Comparison of ENCODE assay signal across 8 cellular contexts in genomic region chr6:31070711-31071197, GRCh38.
A peak's percentile ranks its signal among the peaks of the same experiment; 100 is the strongest.
DNase-seq lines count a peak whose midpoint lies in the region; ATAC-seq, FAIRE-seq and TF ChIP-seq lines count a peak whose summit lies in the region.

No MANE protein-coding gene starts in this region.

- H3K27ac ChIP-seq in WERI-Rb-1 = no peak overlapping the region

- H3K27me3 ChIP-seq in WERI-Rb-1 (ENCODE audit: insufficient read depth, low read depth, severe bottlenecking) = no peaks in the 10 kb centered on the region

- peak; percentile 93 for TF ChIP-seq CTCF in WERI-Rb-1 (IDR thresholded peaks at IDR 0.05; ENCODE audit: low read depth, low read length)

- H3K4me3 ChIP-seq in WERI-Rb-1 (ENCODE audit: low read depth, low read length) = no peak overlapping the region

- no peaks in the 10 kb centered on the region for H3K9me3 ChIP-seq in WERI-Rb-1 (ENCODE audit: severe bottlenecking)

- DNase-seq in D341Med (ENCODE audit: low spot score) (peak; percentile 69), HTR-8/SVneo (ENCODE audit: insufficient read length, low spot score) (peak; percentile 82), WERI-Rb-1 (peak; percentile 84), hypothalamus (lab: John Stamatoyannopoulos, UW) (peak in 42 of 51 donors; percentile 15 to 87 (median 55)), stromal cell of bone marrow (ENCODE audit: low read depth) (peak; percentile 76)
- no peak for DNase-seq in activated effector memory CD4-positive, alpha-beta T cell treated with Interleukin-2 at 50 U/mL for 16 hours
- DNase-seq in activated CD4-positive, alpha-beta T cell treated with anti-CD3 and anti-CD28 coated beads for 4 hours = no peak

- ATAC-seq in HG03097 (IDR thresholded peaks at IDR 0.05; ENCODE audit: low FRiP score, unreplicated experiment) = no peak

- FAIRE-seq in HTR-8/SVneo (lab: Jason Lieb, UNC) = peak; percentile 51

- H3K36me3 ChIP-seq in WERI-Rb-1 = no peaks in the 10 kb centered on the region

Comparison
In these comparisons a context has a peak if more than half of its experiments do, and no peak if none do; other contexts are left out.
1. DNase-seq: peak in D341Med (single experiment), HTR-8/SVneo (single experiment), WERI-Rb-1 (single experiment), hypothalamus (42 of 51) and stromal cell of bone marrow (single experiment); none in activated effector memory CD4-positive, alpha-beta T cell treated with Interleukin-2 at 50 U/mL for 16 hours (single experiment) and activated CD4-positive, alpha-beta T cell treated with anti-CD3 and anti-CD28 coated beads for 4 hours (0 of 2).